ENCODE assay signal across 17 cellular contexts in genomic region chr1:93172778-93173177, GRCh38. TPM values are rescaled to one million over a fixed set of nuclear protein-coding genes. Genes with fewer than 3 reads are reported as not detected.
DNase-seq lines count a peak whose midpoint lies in the region; ATAC-seq and TF ChIP-seq lines count a peak whose summit lies in the region.
"Had no signal": no experiment of that assay in that cellular context is flagged by ENCODE, and none has a peak within 500 bp of the region (broad histone marks: within the 10 kb centered on the region; RNA-seq: fewer than 3 reads in every experiment).

No MANE protein-coding gene starts in this region.

- H3K27ac Mint-ChIP-seq in T-helper 2 cell treated with Interferon-gamma antibody and Interleukin-4, amounts not matched to agents 5 μg/mL and 100 μg/mL, for 36 hours: no peak overlapping the region
- peak overlapping the region in 1 of 2 donors; percentile 44 for H3K27ac Mint-ChIP-seq in natural killer cell treated with Interleukin-12 subunit alpha and Interleukin-12 subunit beta and Interleukin-15 and Interleukin-18, amount 100 ng/mL, for 72 hours
- H3K27ac Mint-ChIP-seq: stimulated activated naive CD8-positive, alpha-beta T cell treated with anti-CD3 and anti-CD28 coated beads, Interleukin-15, amount 100 ng/mL, for 72 hours had no signal

- H3K4me3 Mint-ChIP-seq in T-helper 2 cell treated with Interferon-gamma antibody and Interleukin-4, amounts not matched to agents 5 μg/mL and 100 μg/mL, for 36 hours: peak overlapping the region; percentile 46
- peak overlapping the region; percentile 97 for H3K4me3 Mint-ChIP-seq in natural killer cell treated with Interleukin-12 subunit alpha and Interleukin-12 subunit beta and Interleukin-15 and Interleukin-18, amount 100 ng/mL, for 72 hours

- no peak for ATAC-seq in natural killer cell treated with Interleukin-12 subunit alpha and Interleukin-12 subunit beta and Interleukin-15 and Interleukin-18, amount 100 ng/mL, for 72 hours
- no peak for ATAC-seq in HG02870 (IDR thresholded peaks at IDR 0.05; ENCODE audit: unreplicated experiment)
- ATAC-seq: left lobe of liver; stimulated activated naive CD8-positive, alpha-beta T cell treated with anti-CD3 and anti-CD28 coated beads, Interleukin-15, amount 100 ng/mL, for 72 hours had no signal

- DNase-seq in T-helper 2 cell treated with Interferon-gamma antibody and Interleukin-4, amounts not matched to agents 5 μg/mL and 100 μg/mL, for 36 hours (ENCODE audit: low spot score): no peak
- no peak for DNase-seq in T-helper 2 cell
- peak; percentile 60 for DNase-seq in NCI-H226
- peak; percentile 35 for DNase-seq in astrocyte of the hippocampus (ENCODE audit: low read depth, low spot score)
- DNase-seq in natural killer cell treated with Interleukin-12 subunit alpha and Interleukin-12 subunit beta and Interleukin-15 and Interleukin-18, amount 100 ng/mL, for 72 hours (ENCODE audit: low spot score): no peak
- DNase-seq in GM20000 (ENCODE audit: low spot score): no peak
- no peak for DNase-seq in NK-92 (lab: John Stamatoyannopoulos, UW; ENCODE audit: unreplicated experiment)
- DNase-seq: activated CD4-positive, alpha-beta T cell treated with anti-CD3 and anti-CD28 coated beads, Interleukin-2, amount 50 U/mL, for 1 hour; activated T-cell treated with anti-CD3 and anti-CD28 coated beads, Interleukin-2, amount 50 U/mL, for 24 hours; amniotic stem cell; cerebellar nuclear complex; NCI-H146; NCI-H345; SHP77; stimulated activated naive CD8-positive, alpha-beta T cell treated with anti-CD3 and anti-CD28 coated beads, Interleukin-15, amount 100 ng/mL, for 72 hours had no signal

- no peaks in the 10 kb centered on the region for H3K27me3 Mint-ChIP-seq in T-helper 2 cell treated with Interferon-gamma antibody and Interleukin-4, amounts not matched to agents 5 μg/mL and 100 μg/mL, for 36 hours (ENCODE audit: low read depth)
- no peaks in the 10 kb centered on the region for H3K27me3 Mint-ChIP-seq in natural killer cell treated with Interleukin-12 subunit alpha and Interleukin-12 subunit beta and Interleukin-15 and Interleukin-18, amount 100 ng/mL, for 72 hours
- H3K27me3 Mint-ChIP-seq: activated T-cell treated with anti-CD3 and anti-CD28 coated beads, Interleukin-2, amount 50 U/mL, for 24 hours; stimulated activated naive CD8-positive, alpha-beta T cell treated with anti-CD3 and anti-CD28 coated beads, Interleukin-15, amount 100 ng/mL, for 72 hours had no signal

- H3K9me3 Mint-ChIP-seq in T-helper 2 cell treated with Interferon-gamma antibody and Interleukin-4, amounts not matched to agents 5 μg/mL and 100 μg/mL, for 36 hours: peaks cover 18% of the 10 kb centered on the region
- H3K9me3 Mint-ChIP-seq in natural killer cell treated with Interleukin-12 subunit alpha and Interleukin-12 subunit beta and Interleukin-15 and Interleukin-18, amount 100 ng/mL, for 72 hours: no peaks in the 10 kb centered on the region
- H3K9me3 Mint-ChIP-seq: activated T-cell treated with anti-CD3 and anti-CD28 coated beads, Interleukin-2, amount 50 U/mL, for 24 hours had no signal

- no peak for TF ChIP-seq CTCF in GM20000 (IDR thresholded peaks at IDR 0.05; ENCODE audit: extremely low read depth, missing control alignments)

- peaks cover 61% of the 10 kb centered on the region for H3K36me3 Mint-ChIP-seq in T-helper 2 cell treated with Interferon-gamma antibody and Interleukin-4, amounts not matched to agents 5 μg/mL and 100 μg/mL, for 36 hours (ENCODE audit: low read depth)
- H3K36me3 Mint-ChIP-seq in natural killer cell treated with Interleukin-12 subunit alpha and Interleukin-12 subunit beta and Interleukin-15 and Interleukin-18, amount 100 ng/mL, for 72 hours: peaks cover 31% of the 10 kb centered on the region

- peaks cover 50% of the 10 kb centered on the region for H3K4me1 Mint-ChIP-seq in T-helper 2 cell treated with Interferon-gamma antibody and Interleukin-4, amounts not matched to agents 5 μg/mL and 100 μg/mL, for 36 hours (ENCODE audit: low read depth)
- H3K4me1 Mint-ChIP-seq in natural killer cell treated with Interleukin-12 subunit alpha and Interleukin-12 subunit beta and Interleukin-15 and Interleukin-18, amount 100 ng/mL, for 72 hours (ENCODE audit: low read depth in 2 of 2): peaks cover 48 to 65% of the 10 kb centered on the region in 2 donors

RNA-seq across cellular contexts. Expression of gene TMED5, which starts 7.4 kb away (rescaled TPM):
- total RNA-seq in natural killer cell treated with Interleukin-12 subunit alpha and Interleukin-12 subunit beta and Interleukin-15 and Interleukin-18, amount 100 ng/mL, for 72 hours: 10 to 100 TPM; 62.7 to 88.5 TPM

RNA-seq across cellular contexts. Expression of gene CCDC18, which starts 7.7 kb away (rescaled TPM):
- 10 to 100 TPM; 16.6 to 35.0 TPM for total RNA-seq in natural killer cell treated with Interleukin-12 subunit alpha and Interleukin-12 subunit beta and Interleukin-15 and Interleukin-18, amount 100 ng/mL, for 72 hours

Comparison
In these comparisons a context has a peak if more than half of its experiments do, and no peak if none do; other contexts are left out.
1. DNase-seq: peak in NCI-H226 (single experiment) and astrocyte of the hippocampus (single experiment); none in T-helper 2 cell treated with Interferon-gamma antibody and Interleukin-4, amounts not matched to agents 5 μg/mL and 100 μg/mL, for 36 hours (single experiment), T-helper 2 cell (0 of 5), natural killer cell treated with Interleukin-12 subunit alpha and Interleukin-12 subunit beta and Interleukin-15 and Interleukin-18, amount 100 ng/mL, for 72 hours (single experiment), GM20000 (single experiment) and NK-92 (single experiment).